ENCODE assay signal across 8 cellular contexts in the genomic region with DNA sequence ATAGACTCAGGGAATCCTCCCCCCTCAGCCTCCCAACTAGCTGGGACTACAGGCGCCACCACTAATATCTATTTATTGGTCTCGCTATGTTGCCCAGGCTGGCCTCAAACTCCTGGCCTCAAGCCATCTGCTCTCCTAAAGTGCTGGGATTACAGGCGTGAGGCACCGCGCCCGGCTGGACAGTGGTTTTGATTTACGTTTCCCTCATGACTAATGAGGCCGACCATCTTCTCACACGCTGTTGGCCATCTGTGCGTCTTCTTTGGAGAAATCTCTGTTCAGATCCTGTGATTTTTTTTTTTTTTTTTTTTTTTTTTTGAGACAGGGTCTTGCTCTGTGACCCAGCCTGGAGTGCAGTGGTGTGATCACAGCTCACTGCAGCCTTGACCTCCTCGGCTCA. TPM values are rescaled to one million over a fixed set of nuclear protein-coding genes. Genes with fewer than 3 reads are reported as not detected.
DNase-seq lines count a peak whose midpoint lies in the region; ATAC-seq and TF ChIP-seq lines count a peak whose summit lies in the region.
"Not testable (repeated sequence)": the region's sequence is repeated elsewhere in the genome, so short reads cannot be mapped to it uniquely, and the experiment has no call there.
"Had no signal": no experiment of that assay in that cellular context is flagged by ENCODE, and none has a peak within 500 bp of the region (broad histone marks: within the 10 kb centered on the region; RNA-seq: fewer than 3 reads in every experiment).

No MANE protein-coding gene starts in this region.

- H3K4me2 ChIP-seq in Karpas-422 (ENCODE audit: low read depth, low read length, poor library complexity, severe bottlenecking): peak overlapping the region; percentile 55
- not testable (repeated sequence) for H3K4me2 ChIP-seq in PC-3 (ENCODE audit: low read length)

- H3K9me3 ChIP-seq in Karpas-422 (ENCODE audit: low read length); PC-3 (ENCODE audit: low read length); colonic mucosa; gastroesophageal sphincter: not testable (repeated sequence)

- peak overlapping the region; percentile 89 for H3K27ac ChIP-seq in Karpas-422 (ENCODE audit: low read length)
- not testable (repeated sequence) for H3K27ac ChIP-seq in PC-3 (ENCODE audit: low read length)
- peak overlapping the region; percentile 78 for H3K27ac ChIP-seq in colonic mucosa
- H3K27ac ChIP-seq in gastroesophageal sphincter: peak overlapping the region in 3 of 4 donors; percentile 75 to 82 (median 79)

- TF ChIP-seq CTCF in PC-3 (conservative IDR thresholded peaks at IDR 0.05; ENCODE audit: low read depth, low read length); colonic mucosa (IDR thresholded peaks at IDR 0.05); gastroesophageal sphincter (IDR thresholded peaks at IDR 0.05): not testable (repeated sequence)

- H3K36me3 ChIP-seq in Karpas-422 (ENCODE audit: insufficient read depth, low read length); PC-3 (ENCODE audit: low read depth, low read length); colonic mucosa; gastroesophageal sphincter: not testable (repeated sequence)

- not testable (repeated sequence) for H2AFZ ChIP-seq in Karpas-422 (ENCODE audit: low read length); PC-3 (ENCODE audit: low read length)

- H3K36me3 Mint-ChIP-seq in activated CD4-positive, alpha-beta memory T cell treated with anti-CD3 and anti-CD28 coated beads, Interleukin-2, amount 10 ng/mL, durations not matched to agents 7 days and 5 days (ENCODE audit: low read depth): not testable (repeated sequence)

- peaks cover 26% of the 10 kb centered on the region for H3K79me2 ChIP-seq in Karpas-422 (ENCODE audit: low read length)
- not testable (repeated sequence) for H3K79me2 ChIP-seq in PC-3 (ENCODE audit: low read length)

- peak; percentile 75 for DNase-seq in DMS 273 (lab: John Stamatoyannopoulos, UW; ENCODE audit: unreplicated experiment)
- not testable (repeated sequence) for DNase-seq in Karpas-422; PC-3; activated CD4-positive, alpha-beta memory T cell treated with anti-CD3 and anti-CD28 coated beads, Interleukin-2, amount 10 ng/mL, durations not matched to agents 7 days and 5 days; colonic mucosa
- DNase-seq in retina: peak; percentile 18

- H3F3A ChIP-seq in PC-3 (ENCODE audit: low read length, unreplicated experiment): not testable (repeated sequence)

- CTCF ChIA-PET in PC-3 (lab: Charles Lee); activated CD4-positive, alpha-beta memory T cell treated with anti-CD3 and anti-CD28 coated beads, Interleukin-2, amount 10 ng/mL, durations not matched to agents 7 days and 5 days (lab: Charles Lee): not testable (repeated sequence)

- not testable (repeated sequence) for H4K20me1 ChIP-seq in Karpas-422 (ENCODE audit: insufficient read depth, low read depth, low read length); PC-3 (ENCODE audit: low read length)

- not testable (repeated sequence) for H3K9me3 Mint-ChIP-seq in activated CD4-positive, alpha-beta memory T cell treated with anti-CD3 and anti-CD28 coated beads, Interleukin-2, amount 10 ng/mL, durations not matched to agents 7 days and 5 days

- H3K4me1 Mint-ChIP-seq in activated CD4-positive, alpha-beta memory T cell treated with anti-CD3 and anti-CD28 coated beads, Interleukin-2, amount 10 ng/mL, durations not matched to agents 7 days and 5 days: not testable (repeated sequence)

- WGBS in gastroesophageal sphincter (ENCODE audit: low coverage in 1 of 2), 2 donors: 20 to 48% methylated on average over 1 to 8 of the region's 11 CpGs

- POLR2A ChIA-PET in PC-3 (lab: Charles Lee; ENCODE audit: unreplicated experiment); activated CD4-positive, alpha-beta memory T cell treated with anti-CD3 and anti-CD28 coated beads, Interleukin-2, amount 10 ng/mL, durations not matched to agents 7 days and 5 days (lab: Charles Lee): not testable (repeated sequence)

- H3K4me3 ChIP-seq in Karpas-422 (ENCODE audit: low read length): peak overlapping the region; percentile 48; the same call in 1 of the 2 replicates
- not testable (repeated sequence) for H3K4me3 ChIP-seq in PC-3 (ENCODE audit: low read length); colonic mucosa; gastroesophageal sphincter

- BruUV-seq in PC-3 (replicated peaks; lab: Mats Ljungman, UMichigan): not testable (repeated sequence)

- H3K27me3 ChIP-seq in Karpas-422 (ENCODE audit: low read length); PC-3 (ENCODE audit: low read length); colonic mucosa; gastroesophageal sphincter: not testable (repeated sequence)

- not testable (repeated sequence) for TF ChIP-seq EP300 in gastroesophageal sphincter (IDR thresholded peaks at IDR 0.05)

- not testable (repeated sequence) for H3K4me3 Mint-ChIP-seq in activated CD4-positive, alpha-beta memory T cell treated with anti-CD3 and anti-CD28 coated beads, Interleukin-2, amount 10 ng/mL, durations not matched to agents 7 days and 5 days

- H3K27me3 Mint-ChIP-seq in activated CD4-positive, alpha-beta memory T cell treated with anti-CD3 and anti-CD28 coated beads, Interleukin-2, amount 10 ng/mL, durations not matched to agents 7 days and 5 days: not testable (repeated sequence)

- intact Hi-C loops in PC-3 (cut with micrococcal nuclease); colonic mucosa (cut with DNase I): not testable (repeated sequence)

- peak; percentile 8; the same call in 1 of the 2 replicates for ATAC-seq in PC-3
- ATAC-seq in gastroesophageal sphincter: not testable (repeated sequence)

- H3K27ac Mint-ChIP-seq in activated CD4-positive, alpha-beta memory T cell treated with anti-CD3 and anti-CD28 coated beads, Interleukin-2, amount 10 ng/mL, durations not matched to agents 7 days and 5 days: peak overlapping the region; percentile 59

- H3K4me1 ChIP-seq in Karpas-422 (ENCODE audit: low read length): peaks cover 18% of the 10 kb centered on the region
- H3K4me1 ChIP-seq in PC-3 (ENCODE audit: insufficient read depth, low read length); colonic mucosa: not testable (repeated sequence)
- H3K4me1 ChIP-seq in gastroesophageal sphincter: peaks cover 0 to 87% (median 44%) of the 10 kb centered on the region in 3 donors

- H3K9me2 ChIP-seq in Karpas-422 (replicated peaks; ENCODE audit: insufficient read depth, low read length); PC-3 (replicated peaks; ENCODE audit: low read length): not testable (repeated sequence)

- H3K9ac ChIP-seq in Karpas-422 (ENCODE audit: low read length); PC-3 (ENCODE audit: low read length); colonic mucosa (ENCODE audit: low read depth in 2 of 2, low read length in 2 of 2): not testable (repeated sequence)

- not testable (repeated sequence) for TF ChIP-seq POLR2A in gastroesophageal sphincter (IDR thresholded peaks at IDR 0.05)

RNA-seq across cellular contexts. Expression of a gene that starts 6.4 kb away (rescaled TPM):
- total RNA-seq in Karpas-422 (2014; rRNA removed; shearing (Covaris generic); ENCODE audit: low replicate concordance): 72.8 and 110 TPM in 2 replicates
- total RNA-seq in PC-3 (2014; rRNA removed): 58.9 and 77.3 TPM in 2 replicates
- 10 to 100 TPM; 60.5 to 69.6 TPM for total RNA-seq in activated CD4-positive, alpha-beta memory T cell treated with anti-CD3 and anti-CD28 coated beads, Interleukin-2, amount 10 ng/mL, durations not matched to agents 7 days and 5 days
- total RNA-seq in colonic mucosa: 10 to 100 TPM; 48.2 to 83.5 TPM
- 100 to 1,000 TPM; 181 to 492 (median 352) TPM for total RNA-seq in gastroesophageal sphincter

RNA-seq across cellular contexts. Expression of a gene that starts 19.2 kb away (rescaled TPM):
- 12.8 and 15.0 TPM in 2 replicates for total RNA-seq in Karpas-422 (2014; rRNA removed; shearing (Covaris generic); ENCODE audit: low replicate concordance)
- total RNA-seq in PC-3 (2014; rRNA removed): 4.6 and 5.6 TPM in 2 replicates
- total RNA-seq in activated CD4-positive, alpha-beta memory T cell treated with anti-CD3 and anti-CD28 coated beads, Interleukin-2, amount 10 ng/mL, durations not matched to agents 7 days and 5 days: 1 to 10 TPM in 1 of 2 experiments, under 1 TPM in 1; 0.83 to 1.1 TPM
- total RNA-seq in colonic mucosa: 10 to 100 TPM; 18.2 to 24.5 TPM
- 1 to 10 TPM in 1 of 4 donors, under 1 TPM in 1, not detected in 2; 0.39 to 1.0 TPM for total RNA-seq in gastroesophageal sphincter
- total RNA-seq: skeletal muscle tissue had no signal

RNA-seq across cellular contexts. Expression of a gene that starts 26.3 kb away (rescaled TPM):
- 68.3 and 110 TPM in 2 replicates for total RNA-seq in Karpas-422 (2014; rRNA removed; shearing (Covaris generic); ENCODE audit: low replicate concordance)
- total RNA-seq in PC-3 (2014; rRNA removed) (44.9 and 50.7 TPM in 2 replicates), colonic mucosa (100 to 1,000 TPM; 102 to 131 TPM), gastroesophageal sphincter (10 to 100 TPM; 36.3 to 70.1 (median 56.3) TPM)
- total RNA-seq in activated CD4-positive, alpha-beta memory T cell treated with anti-CD3 and anti-CD28 coated beads, Interleukin-2, amount 10 ng/mL, durations not matched to agents 7 days and 5 days: 10 to 100 TPM; 57.3 to 60.3 TPM
